ENCODE assay signal across 12 cellular contexts in the genomic region with DNA sequence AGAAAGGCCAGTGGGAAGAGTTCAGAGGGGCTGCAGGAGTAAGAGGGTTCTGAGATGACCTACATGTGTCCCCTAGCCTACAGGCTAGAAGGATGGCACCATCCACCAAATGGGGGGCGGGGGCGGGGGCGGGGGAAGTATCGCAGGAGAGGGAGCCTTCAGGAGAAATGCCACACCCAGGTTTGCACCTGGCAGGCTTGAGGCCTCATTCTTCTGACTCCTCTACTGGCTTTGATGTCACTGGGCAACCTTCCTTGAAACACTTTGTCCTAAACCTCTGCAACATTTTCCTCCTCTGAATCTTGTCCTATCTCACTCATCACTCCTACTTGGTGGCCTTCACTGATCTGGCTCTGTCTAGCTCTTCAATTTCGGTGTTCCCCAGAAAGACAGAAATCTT.
"Had no signal": no experiment of that assay in that cellular context is flagged by ENCODE, and none has a peak within 500 bp of the region (broad histone marks: within the 10 kb centered on the region; RNA-seq: fewer than 3 reads in every experiment).

No MANE protein-coding gene starts in this region.

- H3K4me3 ChIP-seq: neural progenitor cell, pancreas, skin epidermis, tibial nerve, vagina had no signal

- H3K36me3 ChIP-seq: pancreas, tibial nerve, vagina had no signal

- DNase-seq: activated CD4-positive, alpha-beta memory T cell treated with anti-CD3 and anti-CD28 coated beads, Interleukin-2, amount 10 ng/mL, durations not matched to agents 7 days and 5 days; activated naive CD4-positive, alpha-beta T cell treated with anti-CD3 and anti-CD28 coated beads, Interleukin-2, amount 10 ng/mL, durations not matched to agents 7 days and 5 days; foreskin melanocyte; kidney; mesendoderm; pancreas; T-helper 17 cell had no signal

- FAIRE-seq: endometrium, kidney, pancreas had no signal

- H2AFZ ChIP-seq: neural progenitor cell had no signal

- H3K27me3 ChIP-seq: neural progenitor cell, pancreas, tibial nerve, vagina had no signal

- H3K9me3 ChIP-seq: pancreas, tibial nerve, vagina had no signal

- H3K9ac ChIP-seq: neural progenitor cell had no signal

- H3K27ac ChIP-seq: neural progenitor cell, skin epidermis, tibial nerve, vagina had no signal

- H3K4me2 ChIP-seq: neural progenitor cell had no signal

- H3K27ac Mint-ChIP-seq: activated CD4-positive, alpha-beta memory T cell treated with anti-CD3 and anti-CD28 coated beads, Interleukin-2, amount 10 ng/mL, durations not matched to agents 7 days and 5 days; neural progenitor cell; T-helper 17 cell had no signal

- H3K27me3 Mint-ChIP-seq: activated CD4-positive, alpha-beta memory T cell treated with anti-CD3 and anti-CD28 coated beads, Interleukin-2, amount 10 ng/mL, durations not matched to agents 7 days and 5 days; activated naive CD4-positive, alpha-beta T cell treated with anti-CD3 and anti-CD28 coated beads, Interleukin-2, amount 10 ng/mL, durations not matched to agents 7 days and 5 days; T-helper 17 cell had no signal

- H3K4me1 ChIP-seq: neural progenitor cell, pancreas, vagina had no signal

- H3K4me3 Mint-ChIP-seq: activated CD4-positive, alpha-beta memory T cell treated with anti-CD3 and anti-CD28 coated beads, Interleukin-2, amount 10 ng/mL, durations not matched to agents 7 days and 5 days; activated naive CD4-positive, alpha-beta T cell treated with anti-CD3 and anti-CD28 coated beads, Interleukin-2, amount 10 ng/mL, durations not matched to agents 7 days and 5 days; neural progenitor cell; T-helper 17 cell had no signal
